ENCODE assay signal across 12 cellular contexts in the genomic region with DNA sequence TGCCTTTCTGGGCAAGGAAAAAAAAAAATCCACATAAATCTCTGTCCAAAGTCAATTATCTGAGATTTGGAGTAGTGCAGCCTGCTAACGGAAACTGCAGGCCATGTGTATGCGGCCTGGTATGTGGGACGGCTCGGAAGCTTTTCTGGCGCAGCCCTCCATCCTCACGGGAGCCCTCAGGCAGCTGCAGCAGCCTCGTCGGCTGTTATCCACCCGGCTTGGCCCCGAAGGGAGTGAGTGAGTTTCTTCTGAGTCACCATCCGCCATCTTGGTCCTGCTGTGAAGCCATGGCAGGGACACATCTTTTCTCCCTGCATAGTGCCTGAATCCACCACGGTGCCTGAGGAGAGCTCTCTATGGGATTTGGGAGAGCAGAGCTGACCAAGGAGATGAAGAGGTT.
DNase-seq lines count a peak whose midpoint lies in the region; ATAC-seq, FAIRE-seq and TF ChIP-seq lines count a peak whose summit lies in the region.
"Had no signal": no experiment of that assay in that cellular context is flagged by ENCODE, and none has a peak within 500 bp of the region (broad histone marks: within the 10 kb centered on the region; RNA-seq: fewer than 3 reads in every experiment).

No MANE protein-coding gene starts in this region.

- FAIRE-seq in bronchial epithelial cell (lab: Jason Lieb, UNC), result peak; percentile 40

- ATAC-seq in thoracic aorta (ENCODE audit: insufficient number of reproducible peaks, low FRiP score, low read depth), result peak; percentile 69
- no peak for ATAC-seq in GM21526 (IDR thresholded peaks at IDR 0.05; ENCODE audit: low FRiP score, unreplicated experiment)

- TF ChIP-seq CTCF in bronchial epithelial cell (IDR thresholded peaks at IDR 0.05; ENCODE audit: insufficient read depth, low read length, severe bottlenecking) (no peak), thoracic aorta (IDR thresholded peaks at IDR 0.05) (no peak)

- H3K9me3 ChIP-seq in thoracic aorta, result no peaks in the 10 kb centered on the region
- H3K9me3 ChIP-seq: HAP-1 had no signal

- H3K4me3 ChIP-seq in bronchial epithelial cell (ENCODE audit: low read depth, low read length) (no peak overlapping the region), thoracic aorta (no peak overlapping the region)
- H3K4me3 ChIP-seq: HAP-1 had no signal

- peak overlapping the region; percentile 31 to 57 for H3K27ac ChIP-seq in thoracic aorta

- peaks cover 5 to 6% of the 10 kb centered on the region in 2 donors for H3K4me1 ChIP-seq in thoracic aorta (ENCODE audit: control insufficient read depth in 1 of 2, low read depth in 2 of 2)
- H3K4me1 ChIP-seq: HAP-1 had no signal

- no peaks in the 10 kb centered on the region for H3K36me3 ChIP-seq in bronchial epithelial cell (ENCODE audit: control insufficient read depth, insufficient read depth, low read length)
- no peaks in the 10 kb centered on the region for H3K36me3 ChIP-seq in thoracic aorta
- H3K36me3 ChIP-seq: HAP-1 had no signal

- H3K27me3 ChIP-seq in bronchial epithelial cell (ENCODE audit: control insufficient read depth, insufficient read depth, low read length) (no peaks in the 10 kb centered on the region), thoracic aorta (replicated peaks; ENCODE audit: insufficient read depth) (no peaks in the 10 kb centered on the region)

- DNase-seq in GM04504 (ENCODE audit: low read depth) (peak; percentile 80), bronchial epithelial cell (ENCODE audit: low read depth) (no peak), islet precursor cell (peak; percentile 60), thoracic aorta (ENCODE audit: low spot score) (peak; percentile 7), HT-29 (ENCODE audit: low spot score) (no peak)
- DNase-seq in effector CD4-positive, alpha-beta T cell, result no peak
- no peak for DNase-seq in activated CD8-positive, alpha-beta memory T cell treated with anti-CD3 and anti-CD28 coated beads, Interleukin-2, amount 50 U/mL, for 4 hours
- DNase-seq: activated CD4-positive, CD25-positive, alpha-beta regulatory T cell; foreskin melanocyte; mammary epithelial cell had no signal

Comparison
In these comparisons a context has a peak if more than half of its experiments do, and no peak if none do; other contexts are left out.
1. DNase-seq: peak in GM04504 (single experiment), islet precursor cell (single experiment) and thoracic aorta (single experiment); none in bronchial epithelial cell (single experiment), HT-29 (single experiment), effector CD4-positive, alpha-beta T cell (single experiment) and activated CD8-positive, alpha-beta memory T cell treated with anti-CD3 and anti-CD28 coated beads, Interleukin-2, amount 50 U/mL, for 4 hours (single experiment).